Comparison of ENCODE assay signal across 1 cellular context in the genomic region with DNA sequence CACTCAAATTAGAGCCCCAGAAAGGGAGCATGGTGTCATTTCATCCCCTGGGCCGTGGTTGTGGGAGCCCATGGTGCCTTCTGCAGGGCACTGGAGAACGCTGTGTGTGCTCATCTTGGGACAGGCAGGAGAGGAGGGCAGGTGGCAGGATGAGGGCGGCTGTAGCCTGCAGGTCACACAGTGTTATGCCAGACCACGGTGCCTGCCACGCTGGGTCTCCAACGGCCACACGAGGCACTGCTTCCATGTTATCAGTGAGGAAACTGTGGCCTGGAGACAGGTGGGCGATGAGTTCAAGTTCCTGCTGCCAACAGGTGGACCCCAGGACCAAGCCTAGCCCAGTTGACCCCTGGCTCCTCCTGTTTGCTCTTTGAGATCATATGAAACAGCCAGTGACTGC.
TF ChIP-seq lines count a peak whose summit lies in the region.

No MANE protein-coding gene starts in this region.

TF ChIP-seq in SK-N-SH, 30 proteins besides CTCF, POLR2A, EP300 and RAD21:
- no peak for TF ChIP-seq TAF1 (IDR thresholded peaks at IDR 0.05; ENCODE audit: borderline replicate concordance, low read depth, low read length)
- no peak for TF ChIP-seq TCF12 (IDR thresholded peaks at IDR 0.05)
- TF ChIP-seq FOXJ3 (CRISPR knock-in tag; IDR thresholded peaks at IDR 0.05), result no peak
- TF ChIP-seq EZH2phosphoT487 (IDR thresholded peaks at IDR 0.05; ENCODE audit: borderline replicate concordance, low read depth), result no peak
- TF ChIP-seq, protein P1, sequence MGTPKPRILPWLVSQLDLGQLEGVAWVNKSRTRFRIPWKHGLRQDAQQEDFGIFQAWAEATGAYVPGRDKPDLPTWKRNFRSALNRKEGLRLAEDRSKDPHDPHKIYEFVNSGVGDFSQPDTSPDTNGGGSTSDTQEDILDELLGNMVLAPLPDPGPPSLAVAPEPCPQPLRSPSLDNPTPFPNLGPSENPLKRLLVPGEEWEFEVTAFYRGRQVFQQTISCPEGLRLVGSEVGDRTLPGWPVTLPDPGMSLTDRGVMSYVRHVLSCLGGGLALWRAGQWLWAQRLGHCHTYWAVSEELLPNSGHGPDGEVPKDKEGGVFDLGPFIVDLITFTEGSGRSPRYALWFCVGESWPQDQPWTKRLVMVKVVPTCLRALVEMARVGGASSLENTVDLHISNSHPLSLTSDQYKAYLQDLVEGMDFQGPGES (IDR thresholded peaks at IDR 0.05; ENCODE audit: low read depth, low read length), result no peak
- TF ChIP-seq, protein P2, sequence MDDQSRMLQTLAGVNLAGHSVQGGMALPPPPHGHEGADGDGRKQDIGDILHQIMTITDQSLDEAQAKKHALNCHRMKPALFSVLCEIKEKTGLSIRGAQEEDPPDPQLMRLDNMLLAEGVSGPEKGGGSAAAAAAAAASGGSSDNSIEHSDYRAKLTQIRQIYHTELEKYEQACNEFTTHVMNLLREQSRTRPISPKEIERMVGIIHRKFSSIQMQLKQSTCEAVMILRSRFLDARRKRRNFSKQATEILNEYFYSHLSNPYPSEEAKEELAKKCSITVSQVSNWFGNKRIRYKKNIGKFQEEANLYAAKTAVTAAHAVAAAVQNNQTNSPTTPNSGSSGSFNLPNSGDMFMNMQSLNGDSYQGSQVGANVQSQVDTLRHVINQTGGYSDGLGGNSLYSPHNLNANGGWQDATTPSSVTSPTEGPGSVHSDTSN (IDR thresholded peaks at IDR 0.05), result no peak
- TF ChIP-seq, protein P3, sequence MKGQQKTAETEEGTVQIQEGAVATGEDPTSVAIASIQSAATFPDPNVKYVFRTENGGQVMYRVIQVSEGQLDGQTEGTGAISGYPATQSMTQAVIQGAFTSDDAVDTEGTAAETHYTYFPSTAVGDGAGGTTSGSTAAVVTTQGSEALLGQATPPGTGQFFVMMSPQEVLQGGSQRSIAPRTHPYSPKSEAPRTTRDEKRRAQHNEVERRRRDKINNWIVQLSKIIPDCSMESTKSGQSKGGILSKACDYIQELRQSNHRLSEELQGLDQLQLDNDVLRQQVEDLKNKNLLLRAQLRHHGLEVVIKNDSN (IDR thresholded peaks at IDR 0.05; ENCODE audit: borderline replicate concordance, low read depth), result no peak
- TF ChIP-seq GABPA (IDR thresholded peaks at IDR 0.05; ENCODE audit: low read depth), result no peak
